In genomic region chr9:89352451-89352850, GRCh38 we compare ENCODE assay signal across 17 cellular contexts. TPM values are rescaled to one million over a fixed set of nuclear protein-coding genes. Genes with fewer than 3 reads are reported as not detected.
A peak's percentile ranks its signal among the peaks of the same experiment; 100 is the strongest.
DNase-seq lines count a peak whose midpoint lies in the region; ATAC-seq and TF ChIP-seq lines count a peak whose summit lies in the region.
"Had no signal": no experiment of that assay in that cellular context is flagged by ENCODE, and none has a peak within 500 bp of the region (broad histone marks: within the 10 kb centered on the region; RNA-seq: fewer than 3 reads in every experiment).

No MANE protein-coding gene starts in this region.

- peak overlapping the region; percentile 51 for H3K4me3 Mint-ChIP-seq in T-helper 2 cell treated with Interferon-gamma antibody and Interleukin-4, amounts not matched to agents 5 μg/mL and 100 μg/mL, for 36 hours
- H3K4me3 Mint-ChIP-seq in CD4-positive, alpha-beta T cell: no peak overlapping the region
- H3K4me3 Mint-ChIP-seq in activated T-helper 2 cell treated with anti-CD3 and anti-CD28 coated beads, Interferon-gamma antibody, Interleukin-2, Interleukin-4, amounts not matched to agents 10 μg/mL and 5 μg/mL and 100 μg/mL, durations not matched to agents 14 hours and 24 hours and 36 hours (ENCODE audit: low read depth): no peak overlapping the region
- peak overlapping the region in 5 of 10 donors; percentile 10 to 64 (median 51) for H3K4me3 Mint-ChIP-seq in naive thymus-derived CD4-positive, alpha-beta T cell

- H3K27ac Mint-ChIP-seq in T-helper 2 cell treated with Interferon-gamma antibody and Interleukin-4, amounts not matched to agents 5 μg/mL and 100 μg/mL, for 36 hours: peak overlapping the region; percentile 82
- H3K27ac Mint-ChIP-seq in CD4-positive, alpha-beta T cell: peak overlapping the region; percentile 14
- peak overlapping the region; percentile 71 for H3K27ac Mint-ChIP-seq in activated T-helper 2 cell treated with anti-CD3 and anti-CD28 coated beads, Interferon-gamma antibody, Interleukin-2, Interleukin-4, amounts not matched to agents 10 μg/mL and 5 μg/mL and 100 μg/mL, durations not matched to agents 14 hours and 24 hours and 36 hours
- H3K27ac Mint-ChIP-seq in naive thymus-derived CD4-positive, alpha-beta T cell: peak overlapping the region; percentile 19 to 90 (median 73)

- H3K9me3 ChIP-seq in CD4-positive, alpha-beta T cell (ENCODE audit: control insufficient read depth, low read length): no peaks in the 10 kb centered on the region
- H3K9me3 ChIP-seq in naive thymus-derived CD4-positive, alpha-beta T cell (ENCODE audit: control insufficient read depth in 2 of 3, low read length in 3 of 3): no peaks in the 10 kb centered on the region
- H3K9me3 ChIP-seq: A549; BLaER1 treated with 17β-estradiol and CSF1 and Interleukin-3, amounts not matched to agents 10 nM and 100 nM; heart left ventricle; tibial nerve had no signal

- no peak overlapping the region for H3K27ac ChIP-seq in CD4-positive, alpha-beta T cell (ENCODE audit: low read depth, low read length)
- H3K27ac ChIP-seq in naive thymus-derived CD4-positive, alpha-beta T cell (ENCODE audit: low read depth, low read length): no peak overlapping the region
- H3K27ac ChIP-seq: A549, tibial nerve had no signal

- H3K4me1 Mint-ChIP-seq in T-helper 2 cell treated with Interferon-gamma antibody and Interleukin-4, amounts not matched to agents 5 μg/mL and 100 μg/mL, for 36 hours (ENCODE audit: low read depth): peaks cover 17% of the 10 kb centered on the region
- peaks cover 38% of the 10 kb centered on the region for H3K4me1 Mint-ChIP-seq in CD4-positive, alpha-beta T cell (ENCODE audit: low read depth)
- peaks cover 23% of the 10 kb centered on the region for H3K4me1 Mint-ChIP-seq in activated T-helper 2 cell treated with anti-CD3 and anti-CD28 coated beads, Interferon-gamma antibody, Interleukin-2, Interleukin-4, amounts not matched to agents 10 μg/mL and 5 μg/mL and 100 μg/mL, durations not matched to agents 14 hours and 24 hours and 36 hours (ENCODE audit: low read depth)
- H3K4me1 Mint-ChIP-seq in naive thymus-derived CD4-positive, alpha-beta T cell: peaks cover 20 to 48% (median 33%) of the 10 kb centered on the region in 7 donors

- TF ChIP-seq CTCF in CD4-positive, alpha-beta T cell (IDR thresholded peaks at IDR 0.05): no peak

- H3K27me3 Mint-ChIP-seq in T-helper 2 cell treated with Interferon-gamma antibody and Interleukin-4, amounts not matched to agents 5 μg/mL and 100 μg/mL, for 36 hours (ENCODE audit: low read depth): no peaks in the 10 kb centered on the region
- H3K27me3 Mint-ChIP-seq in CD4-positive, alpha-beta T cell: no peaks in the 10 kb centered on the region
- no peaks in the 10 kb centered on the region for H3K27me3 Mint-ChIP-seq in activated T-helper 2 cell treated with anti-CD3 and anti-CD28 coated beads, Interferon-gamma antibody, Interleukin-2, Interleukin-4, amounts not matched to agents 10 μg/mL and 5 μg/mL and 100 μg/mL, durations not matched to agents 14 hours and 24 hours and 36 hours (ENCODE audit: low read depth)
- no peaks in the 10 kb centered on the region for H3K27me3 Mint-ChIP-seq in naive thymus-derived CD4-positive, alpha-beta T cell

- H3K4me1 ChIP-seq in naive thymus-derived CD4-positive, alpha-beta T cell (ENCODE audit: control insufficient read depth in 2 of 2, insufficient read depth in 2 of 2, low read length in 2 of 2): peaks cover 4 to 7% of the 10 kb centered on the region in 2 donors
- H3K4me1 ChIP-seq: A549, tibial nerve had no signal

- DNase-seq in T-helper 2 cell treated with Interferon-gamma antibody and Interleukin-4, amounts not matched to agents 5 μg/mL and 100 μg/mL, for 36 hours (ENCODE audit: low spot score): no peak
- DNase-seq in T-helper 2 cell: no peak
- no peak for DNase-seq in CD4-positive, alpha-beta T cell
- no peak for DNase-seq in activated T-helper 2 cell treated with anti-CD3 and anti-CD28 coated beads, Interferon-gamma antibody, Interleukin-2, Interleukin-4, amounts not matched to agents 10 μg/mL and 5 μg/mL and 100 μg/mL, durations not matched to agents 14 hours and 24 hours and 36 hours (ENCODE audit: low spot score)
- no peak for DNase-seq in naive thymus-derived CD4-positive, alpha-beta T cell
- DNase-seq in SW480 (ENCODE audit: low spot score): no peak
- DNase-seq: aorta, heart left ventricle, NCI-H69, OCI-M1, SHP77 treated with DMSO at 0.1 percent for 48 hours had no signal

- intact Hi-C loops in CD4-positive, alpha-beta T cell (cut with DNase I, micrococcal nuclease): no loop called here
- intact Hi-C loops in activated T-helper 2 cell treated with anti-CD3 and anti-CD28 coated beads, Interferon-gamma antibody, Interleukin-2, Interleukin-4, amounts not matched to agents 10 μg/mL and 5 μg/mL and 100 μg/mL, durations not matched to agents 14 hours and 24 hours and 36 hours (cut with micrococcal nuclease): no loop called here
- intact Hi-C loops in naive thymus-derived CD4-positive, alpha-beta T cell (cut with micrococcal nuclease): no loop called here

- peaks cover 72% of the 10 kb centered on the region for H3K36me3 Mint-ChIP-seq in T-helper 2 cell treated with Interferon-gamma antibody and Interleukin-4, amounts not matched to agents 5 μg/mL and 100 μg/mL, for 36 hours (ENCODE audit: low read depth)
- peaks cover 100% of the 10 kb centered on the region for H3K36me3 Mint-ChIP-seq in CD4-positive, alpha-beta T cell (ENCODE audit: low read depth)
- peaks cover 88% of the 10 kb centered on the region for H3K36me3 Mint-ChIP-seq in activated T-helper 2 cell treated with anti-CD3 and anti-CD28 coated beads, Interferon-gamma antibody, Interleukin-2, Interleukin-4, amounts not matched to agents 10 μg/mL and 5 μg/mL and 100 μg/mL, durations not matched to agents 14 hours and 24 hours and 36 hours (ENCODE audit: low read depth)
- peaks cover 14 to 71% (median 38%) of the 10 kb centered on the region in 5 donors for H3K36me3 Mint-ChIP-seq in naive thymus-derived CD4-positive, alpha-beta T cell

- no peak overlapping the region for H3K4me3 ChIP-seq in naive thymus-derived CD4-positive, alpha-beta T cell (ENCODE audit: low read length)
- H3K4me3 ChIP-seq: A549; BLaER1 treated with 17β-estradiol and CSF1 and Interleukin-3, amounts not matched to agents 10 nM and 100 nM; heart left ventricle; tibial nerve had no signal

- no peak for ATAC-seq in CD4-positive, alpha-beta T cell (ENCODE audit: poor library complexity)
- ATAC-seq in naive thymus-derived CD4-positive, alpha-beta T cell: no peak
- ATAC-seq in HG03175 (IDR thresholded peaks at IDR 0.05; ENCODE audit: unreplicated experiment) (no peak), GM21576 (IDR thresholded peaks at IDR 0.05; ENCODE audit: unreplicated experiment) (no peak)
- ATAC-seq: A549; activated CD4-positive, CD25-positive, alpha-beta regulatory T cell treated with anti-CD3 and anti-CD28 coated beads, Interleukin-2, amount 50 U/mL, for 24 hours; heart left ventricle had no signal

- CTCF ChIA-PET in CD4-positive, alpha-beta T cell (lab: Charles Lee): no interaction called here
- CTCF ChIA-PET in naive thymus-derived CD4-positive, alpha-beta T cell (lab: Charles Lee): no interaction called here

- no peaks in the 10 kb centered on the region for H3K9me3 Mint-ChIP-seq in T-helper 2 cell treated with Interferon-gamma antibody and Interleukin-4, amounts not matched to agents 5 μg/mL and 100 μg/mL, for 36 hours
- H3K9me3 Mint-ChIP-seq in CD4-positive, alpha-beta T cell: no peaks in the 10 kb centered on the region
- no peaks in the 10 kb centered on the region for H3K9me3 Mint-ChIP-seq in activated T-helper 2 cell treated with anti-CD3 and anti-CD28 coated beads, Interferon-gamma antibody, Interleukin-2, Interleukin-4, amounts not matched to agents 10 μg/mL and 5 μg/mL and 100 μg/mL, durations not matched to agents 14 hours and 24 hours and 36 hours
- H3K9me3 Mint-ChIP-seq in naive thymus-derived CD4-positive, alpha-beta T cell: peaks cover 0 to 4% (median 0%) of the 10 kb centered on the region in 11 donors

- peaks cover 19 to 99% (median 20%) of the 10 kb centered on the region in 3 experiments for H3K36me3 ChIP-seq in naive thymus-derived CD4-positive, alpha-beta T cell (ENCODE audit: control insufficient read depth in 2 of 3, insufficient read depth in 3 of 3, low read length in 3 of 3)

- POLR2A ChIA-PET in CD4-positive, alpha-beta T cell (lab: Charles Lee): no interaction called here
- POLR2A ChIA-PET in naive thymus-derived CD4-positive, alpha-beta T cell (lab: Charles Lee): interaction anchor here (0.6 kb wide), 1 partner anchor 17 kb away, joined by 4 read pairs; no protein-coding TSS in a partner anchor

- no peaks in the 10 kb centered on the region for H3K27me3 ChIP-seq in CD4-positive, alpha-beta T cell (ENCODE audit: control insufficient read depth, insufficient read depth, low read length)
- H3K27me3 ChIP-seq in naive thymus-derived CD4-positive, alpha-beta T cell (ENCODE audit: control insufficient read depth in 2 of 2, insufficient read depth in 2 of 2, low read length in 2 of 2): no peaks in the 10 kb centered on the region
- H3K27me3 ChIP-seq: BLaER1 treated with 17β-estradiol and CSF1 and Interleukin-3, amounts not matched to agents 10 nM and 100 nM; heart left ventricle; tibial nerve had no signal

RNA-seq across cellular contexts. Expression of gene SECISBP2, which starts 34.2 kb away (rescaled TPM):
- total RNA-seq in CD4-positive, alpha-beta T cell: 100 to 1,000 TPM; 109 to 112 TPM
- 51.3 and 53.5 TPM in 2 replicates for total RNA-seq in activated T-helper 2 cell treated with anti-CD3 and anti-CD28 coated beads, Interferon-gamma antibody, Interleukin-2, Interleukin-4, amounts not matched to agents 10 μg/mL and 5 μg/mL and 100 μg/mL, durations not matched to agents 14 hours and 24 hours and 36 hours
- 100 to 1,000 TPM in 4 of 5 experiments, 10 to 100 TPM in 1; 55.0 to 130 (median 109) TPM for total RNA-seq in naive thymus-derived CD4-positive, alpha-beta T cell
- 10 to 100 TPM; 20.1 to 29.0 TPM for polyA plus RNA-seq in naive thymus-derived CD4-positive, alpha-beta T cell

RNA-seq across cellular contexts. Expression of gene CKS2, which starts 41.5 kb away (rescaled TPM):
- total RNA-seq in CD4-positive, alpha-beta T cell: 1 to 10 TPM; 5.6 to 6.9 TPM
- total RNA-seq in activated T-helper 2 cell treated with anti-CD3 and anti-CD28 coated beads, Interferon-gamma antibody, Interleukin-2, Interleukin-4, amounts not matched to agents 10 μg/mL and 5 μg/mL and 100 μg/mL, durations not matched to agents 14 hours and 24 hours and 36 hours: 172 and 177 TPM in 2 replicates
- total RNA-seq in naive thymus-derived CD4-positive, alpha-beta T cell: 100 to 1,000 TPM in 1 of 5 experiments, 10 to 100 TPM in 1, 1 to 10 TPM in 3; 5.2 to 121 (median 8.9) TPM
- polyA plus RNA-seq in naive thymus-derived CD4-positive, alpha-beta T cell: 1 to 10 TPM; 6.0 to 8.0 TPM

Comparison
In these comparisons a context has a peak if more than half of its experiments do, and no peak if none do; other contexts are left out.
1. H3K27ac Mint-ChIP-seq: peak in every context shown above with its lines; median percentile 82 in T-helper 2 cell treated with Interferon-gamma antibody and Interleukin-4, amounts not matched to agents 5 μg/mL and 100 μg/mL, for 36 hours; 73 in naive thymus-derived CD4-positive, alpha-beta T cell; 71 in activated T-helper 2 cell treated with anti-CD3 and anti-CD28 coated beads, Interferon-gamma antibody, Interleukin-2, Interleukin-4, amounts not matched to agents 10 μg/mL and 5 μg/mL and 100 μg/mL, durations not matched to agents 14 hours and 24 hours and 36 hours; 14 in CD4-positive, alpha-beta T cell.